12 cellular contexts compared by ENCODE assay signal in the genomic region with DNA sequence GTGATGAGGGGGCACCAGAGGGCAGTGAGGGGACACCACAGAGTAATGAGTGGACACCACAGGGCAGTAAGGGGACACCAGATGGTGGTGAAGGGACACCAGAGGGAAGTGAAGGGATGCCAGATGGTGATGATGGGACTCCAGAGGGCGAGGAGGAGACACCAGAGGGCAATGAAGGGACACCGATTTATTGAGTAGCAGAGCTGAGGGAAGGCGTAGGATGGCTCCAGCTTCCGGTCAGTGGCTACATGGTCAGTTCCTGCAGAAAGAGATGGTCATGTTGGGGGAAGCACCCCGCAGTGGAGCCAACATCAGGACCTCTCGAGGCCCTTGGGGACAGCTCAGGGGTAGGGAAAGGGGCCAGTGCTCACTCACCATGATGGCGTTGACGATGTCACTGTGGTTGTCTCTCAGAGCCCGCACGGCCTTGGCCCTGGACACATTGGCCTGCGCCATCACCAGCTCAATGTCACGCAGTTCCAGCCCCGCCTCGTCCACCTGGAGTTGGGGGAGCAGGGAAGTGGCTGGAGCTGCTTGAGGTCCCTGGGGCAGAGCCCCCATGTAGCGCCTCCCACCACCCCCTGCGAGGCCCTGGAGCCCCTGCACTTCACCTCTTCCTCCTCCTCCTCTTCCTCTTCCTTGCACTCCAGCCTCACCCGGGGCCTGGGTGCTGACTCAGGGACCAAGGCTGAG. TPM values are rescaled to one million over a fixed set of nuclear protein-coding genes. Genes with fewer than 3 reads are reported as not detected.
A peak's percentile ranks its signal among the peaks of the same experiment; 100 is the strongest.
DNase-seq lines count a peak whose midpoint lies in the region; ATAC-seq and TF ChIP-seq lines count a peak whose summit lies in the region.
"Had no signal": no experiment of that assay in that cellular context is flagged by ENCODE, and none has a peak within 500 bp of the region (broad histone marks: within the 10 kb centered on the region; RNA-seq: fewer than 3 reads in every experiment).

No MANE protein-coding gene starts in this region.

- no peaks in the 10 kb centered on the region for H3K27me3 ChIP-seq in CD4-positive, alpha-beta T cell (ENCODE audit: control insufficient read depth, insufficient read depth, low read length)
- no peaks in the 10 kb centered on the region for H3K27me3 ChIP-seq in thyroid gland
- H3K27me3 ChIP-seq: colonic mucosa had no signal

- CTCF ChIA-PET in CD4-positive, alpha-beta T cell (lab: Charles Lee): interaction anchor here (1.4 kb wide), 2 partner anchors 30 to 56 kb away, joined by 5 read pairs; no protein-coding TSS in a partner anchor
- CTCF ChIA-PET in WTC11 (lab: Charles Lee): interaction anchor here (1.1 to 1.2 kb wide), 2 partner anchors 55 to 107 kb away, joined by 3 to 6 read pairs; no protein-coding TSS in a partner anchor

- H3K36me3 ChIP-seq in thyroid gland: peaks cover 16 to 19% of the 10 kb centered on the region in 2 donors

- POLR2A ChIA-PET in CD4-positive, alpha-beta T cell (lab: Charles Lee): interaction anchor here (1.1 to 1.6 kb wide), 2 partner anchors 53 to 119 kb away, joined by 3 to 5 read pairs; no protein-coding TSS in a partner anchor
- POLR2A ChIA-PET in WTC11 (lab: Charles Lee): no interaction called here

- peak overlapping the region; percentile 63 for H3K27ac Mint-ChIP-seq in CD4-positive, alpha-beta T cell
- no peak overlapping the region for H3K27ac Mint-ChIP-seq in WTC11
- H3K27ac Mint-ChIP-seq in memory B cell: peak overlapping the region; percentile 72
- H3K27ac Mint-ChIP-seq: mesothelial cell of epicardium had no signal

- peak; percentile 34 for ATAC-seq in CD4-positive, alpha-beta T cell (ENCODE audit: poor library complexity)
- no peak for ATAC-seq in WTC11
- no peak for ATAC-seq in memory B cell (ENCODE audit: low read depth)
- ATAC-seq in HG02588 (IDR thresholded peaks at IDR 0.05; ENCODE audit: unreplicated experiment): no peak

- H3K9me3 ChIP-seq in CD4-positive, alpha-beta T cell (ENCODE audit: control insufficient read depth, low read length): no peaks in the 10 kb centered on the region
- no peaks in the 10 kb centered on the region for H3K9me3 ChIP-seq in thyroid gland
- H3K9me3 ChIP-seq: colonic mucosa had no signal

- intact Hi-C loops in CD4-positive, alpha-beta T cell (cut with DNase I, micrococcal nuclease): loop anchor here (1.0 to 2.0 kb wide), 2 partner anchors 54 to 56 kb away; no protein-coding TSS in a partner anchor
- intact Hi-C loops in thyroid gland (cut with DNase I): no loop called here

- H3K4me1 Mint-ChIP-seq in CD4-positive, alpha-beta T cell (ENCODE audit: low read depth): no peaks in the 10 kb centered on the region
- H3K4me1 Mint-ChIP-seq in WTC11: no peaks in the 10 kb centered on the region
- peaks cover 19% of the 10 kb centered on the region for H3K4me1 Mint-ChIP-seq in memory B cell
- H3K4me1 Mint-ChIP-seq: mesothelial cell of epicardium had no signal

- no peak overlapping the region for H3K4me3 Mint-ChIP-seq in CD4-positive, alpha-beta T cell
- H3K4me3 Mint-ChIP-seq in WTC11 (no peak overlapping the region), memory B cell (no peak overlapping the region)
- H3K4me3 Mint-ChIP-seq: mesothelial cell of epicardium had no signal

- no peak for TF ChIP-seq CTCF in CD4-positive, alpha-beta T cell (IDR thresholded peaks at IDR 0.05)
- TF ChIP-seq CTCF in GM13976 (IDR thresholded peaks at IDR 0.05; ENCODE audit: borderline replicate concordance, control extremely low read depth, extremely low read depth, insufficient read depth, missing control alignments): no peak
- TF ChIP-seq CTCF in WTC11 (IDR thresholded peaks at IDR 0.05): no peak
- TF ChIP-seq CTCF in thyroid gland (IDR thresholded peaks at IDR 0.05): no peak

- no peaks in the 10 kb centered on the region for H3K4me1 ChIP-seq in thyroid gland
- H3K4me1 ChIP-seq: colonic mucosa had no signal

- H3K9me3 Mint-ChIP-seq in CD4-positive, alpha-beta T cell: no peaks in the 10 kb centered on the region
- H3K9me3 Mint-ChIP-seq in WTC11 (0 out of 2 replicates have a peak, but pooled peaks cover 5% of the 10 kb centered on the region), memory B cell (no peaks in the 10 kb centered on the region)
- H3K9me3 Mint-ChIP-seq: mesothelial cell of epicardium had no signal

- no peaks in the 10 kb centered on the region for H3K27me3 Mint-ChIP-seq in CD4-positive, alpha-beta T cell
- no peaks in the 10 kb centered on the region for H3K27me3 Mint-ChIP-seq in WTC11 (ENCODE audit: low read depth)
- no peaks in the 10 kb centered on the region for H3K27me3 Mint-ChIP-seq in memory B cell

- no peak overlapping the region for H3K4me3 ChIP-seq in thyroid gland (replicated peaks in 1 of 3)
- H3K4me3 ChIP-seq: colonic mucosa had no signal

- no peak overlapping the region for H3K27ac ChIP-seq in CD4-positive, alpha-beta T cell (ENCODE audit: low read depth, low read length)
- no peak overlapping the region for H3K27ac ChIP-seq in thyroid gland
- H3K27ac ChIP-seq: colonic mucosa had no signal

- WGBS in thyroid gland, 2 donors: 90 to 91% methylated on average over 11 to 17 of the region's 17 CpGs

- DNase-seq in CD4-positive, alpha-beta T cell: peak in 1 of 10 experiments; percentile 30
- peak; percentile 29 for DNase-seq in GM13976 (ENCODE audit: low spot score)
- peak; percentile 7 for DNase-seq in WTC11 (ENCODE audit: low spot score)
- DNase-seq in memory B cell (ENCODE audit: low spot score in 2 of 2): no peak
- DNase-seq in thyroid gland: no peak
- no peak for DNase-seq in occipital lobe (lab: John Stamatoyannopoulos, UW)
- DNase-seq: colonic mucosa; retina; SIG-M5; stimulated activated CD4-positive, alpha-beta T cell treated with anti-CD3 and anti-CD28 coated beads, Interleukin-4, amount 100 ng/mL, for 4 hours had no signal

- in situ Hi-C loops in GM13976 (cut with MboI; ENCODE audit: low sequenced_read_pairs, unreplicated experiment): no loop called here

- H3K36me3 Mint-ChIP-seq in CD4-positive, alpha-beta T cell (ENCODE audit: low read depth): peaks cover 19% of the 10 kb centered on the region
- no peaks in the 10 kb centered on the region; the same call in 1 of the 2 replicates for H3K36me3 Mint-ChIP-seq in WTC11
- H3K36me3 Mint-ChIP-seq in memory B cell: peaks cover 3% of the 10 kb centered on the region

- no peak for TF ChIP-seq POLR2A in thyroid gland (IDR thresholded peaks at IDR 0.05)

TF ChIP-seq in WTC11, 78 proteins besides CTCF, POLR2A, EP300 and RAD21 (continues in another document):
- TF ChIP-seq SOX15 (CRISPR knock-in tag; IDR thresholded peaks at IDR 0.05): no peak
- TF ChIP-seq, protein P1, sequence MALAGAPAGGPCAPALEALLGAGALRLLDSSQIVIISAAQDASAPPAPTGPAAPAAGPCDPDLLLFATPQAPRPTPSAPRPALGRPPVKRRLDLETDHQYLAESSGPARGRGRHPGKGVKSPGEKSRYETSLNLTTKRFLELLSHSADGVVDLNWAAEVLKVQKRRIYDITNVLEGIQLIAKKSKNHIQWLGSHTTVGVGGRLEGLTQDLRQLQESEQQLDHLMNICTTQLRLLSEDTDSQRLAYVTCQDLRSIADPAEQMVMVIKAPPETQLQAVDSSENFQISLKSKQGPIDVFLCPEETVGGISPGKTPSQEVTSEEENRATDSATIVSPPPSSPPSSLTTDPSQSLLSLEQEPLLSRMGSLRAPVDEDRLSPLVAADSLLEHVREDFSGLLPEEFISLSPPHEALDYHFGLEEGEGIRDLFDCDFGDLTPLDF (CRISPR knock-in tag; IDR thresholded peaks at IDR 0.05): no peak
- no peak for TF ChIP-seq GRHL2 (CRISPR knock-in tag; IDR thresholded peaks at IDR 0.05; ENCODE audit: insufficient replicate concordance, severe bottlenecking)
- TF ChIP-seq TP53 (CRISPR knock-in tag; IDR thresholded peaks at IDR 0.05): no peak
- TF ChIP-seq OVOL2 (CRISPR knock-in tag; IDR thresholded peaks at IDR 0.05; ENCODE audit: borderline replicate concordance): no peak
- TF ChIP-seq, protein P2, sequence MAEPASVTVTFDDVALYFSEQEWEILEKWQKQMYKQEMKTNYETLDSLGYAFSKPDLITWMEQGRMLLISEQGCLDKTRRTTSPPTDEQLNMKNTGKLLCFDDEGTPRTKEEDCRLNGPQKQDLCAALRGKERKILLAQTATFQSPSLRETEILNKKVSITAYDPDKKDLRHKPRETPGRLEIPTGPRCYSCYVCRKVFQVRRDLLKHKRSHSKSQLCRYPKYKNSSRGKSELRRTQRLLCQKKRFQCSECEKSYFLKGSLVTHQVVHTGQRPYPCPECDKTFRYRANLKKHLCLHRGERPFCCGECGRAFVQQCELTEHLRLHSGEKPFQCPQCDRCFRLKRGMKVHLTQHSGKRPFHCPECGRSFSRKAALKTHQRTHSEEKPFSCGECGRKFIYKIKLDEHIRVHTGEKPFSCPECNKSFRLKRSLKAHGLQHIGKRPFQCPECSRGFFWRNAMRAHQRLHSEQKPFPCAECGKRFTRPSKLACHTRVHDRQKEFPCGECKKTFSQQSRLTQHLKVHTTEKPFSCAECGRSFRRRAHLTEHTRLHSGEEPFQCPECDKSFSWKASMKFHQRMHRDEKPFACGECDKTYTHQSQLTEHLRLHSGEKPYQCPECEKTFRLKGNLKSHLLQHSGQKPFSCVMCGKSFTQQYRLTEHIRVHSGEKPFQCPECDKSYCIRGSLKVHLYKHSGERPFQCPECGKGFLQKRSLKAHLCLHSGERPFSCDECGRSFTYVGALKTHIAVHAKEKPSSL (CRISPR knock-in tag; conservative IDR thresholded peaks at IDR 0.05): no peak
- TF ChIP-seq KAT7 (CRISPR knock-in tag; IDR thresholded peaks at IDR 0.05; ENCODE audit: borderline replicate concordance): no peak
- no peak for TF ChIP-seq SMAD4 (CRISPR knock-in tag; IDR thresholded peaks at IDR 0.05)

RNA-seq across cellular contexts. Expression of a gene that starts 8.4 kb away (rescaled TPM):
- under 1 TPM; 0.08 to 0.14 TPM for total RNA-seq in CD4-positive, alpha-beta T cell
- total RNA-seq in WTC11 (2021) (5.5 to 6.0 TPM (median 5.7 TPM) in 3 replicates), thyroid gland (1 to 10 TPM in 2 of 4 donors, under 1 TPM in 2; 0.54 to 2.3 (median 0.88) TPM), occipital lobe (5.5 TPM)

RNA-seq across cellular contexts. Expression of a gene that starts 31.1 kb away (rescaled TPM):
- 100 to 1,000 TPM; 104 to 105 TPM for total RNA-seq in CD4-positive, alpha-beta T cell
- total RNA-seq in WTC11 (2021): 122 to 167 TPM (median 124 TPM) in 3 replicates
- 10 to 100 TPM; 40.0 to 57.6 (median 49.3) TPM for total RNA-seq in thyroid gland
- total RNA-seq in occipital lobe: 47.4 TPM

Comparison
In these comparisons a context has a peak if more than half of its experiments do, and no peak if none do; other contexts are left out.
1. DNase-seq: peak in GM13976 (single experiment) and WTC11 (single experiment); none in memory B cell (0 of 2), thyroid gland (0 of 2) and occipital lobe (single experiment).